Comparison of ENCODE assay signal across 13 cellular contexts in genomic region chr1:19457555-19457954, GRCh38. TPM values are rescaled to one million over a fixed set of nuclear protein-coding genes. Genes with fewer than 3 reads are reported as not detected.
DNase-seq lines count a peak whose midpoint lies in the region; ATAC-seq and TF ChIP-seq lines count a peak whose summit lies in the region.
"Had no signal": no experiment of that assay in that cellular context is flagged by ENCODE, and none has a peak within 500 bp of the region (broad histone marks: within the 10 kb centered on the region; RNA-seq: fewer than 3 reads in every experiment).

No MANE protein-coding gene starts in this region.

- CTCF ChIA-PET in activated CD4-positive, alpha-beta T cell treated with anti-CD3 and anti-CD28 coated beads for 36 hours (lab: Charles Lee), result no interaction called here

- no peak for TF ChIP-seq POLR2A in spleen (IDR thresholded peaks at IDR 0.05)

- peak overlapping the region; percentile 66 for H3K27ac ChIP-seq in right cardiac atrium (ENCODE audit: low read length)
- H3K27ac ChIP-seq in spleen, result peak overlapping the region in 6 of 8 donors; percentile 0 to 87 (median 52)
- H3K27ac ChIP-seq: upper lobe of right lung had no signal

- 58% methylated on average over 8 of the region's 8 CpGs for WGBS in right cardiac atrium
- WGBS in spleen, 5 donors, result 74 to 94% (median 78%) methylated on average over 8 of the region's 8 CpGs

- H3K9me3 ChIP-seq in right cardiac atrium (ENCODE audit: control insufficient read depth, low read length) (no peaks in the 10 kb centered on the region), spleen (no peaks in the 10 kb centered on the region)
- H3K9me3 ChIP-seq: upper lobe of right lung had no signal

- no peak overlapping the region for H3K4me3 Mint-ChIP-seq in activated CD4-positive, alpha-beta T cell treated with anti-CD3 and anti-CD28 coated beads for 36 hours
- no peak overlapping the region for H3K4me3 Mint-ChIP-seq in activated T-helper 1 cell treated with anti-CD3 and anti-CD28 coated beads, Interleukin-12 subunit alpha, Interleukin-12 subunit beta, Interleukin-2, Interleukin-4 antibody, amounts not matched to agents 30 ng/mL and 10 ng/mL and 1 ng/mL, durations not matched to agents 14 hours and 24 hours and 36 hours
- H3K4me3 Mint-ChIP-seq: activated B cell treated with CpG ODN at 0.5 μM for 24 hours had no signal

- no peaks in the 10 kb centered on the region for H3K27me3 ChIP-seq in right cardiac atrium (ENCODE audit: control insufficient read depth, insufficient read depth)
- no peaks in the 10 kb centered on the region for H3K27me3 ChIP-seq in spleen (replicated peaks in 1 of 7)
- H3K27me3 ChIP-seq: upper lobe of right lung had no signal

- intact Hi-C loops in activated CD4-positive, alpha-beta T cell treated with anti-CD3 and anti-CD28 coated beads for 36 hours (cut with DNase I, micrococcal nuclease), result loop anchor here in 1 of 2 experiments (10.0 kb wide), 1 partner anchor 503 kb away; the partner anchor contains the start of gene IFFO2
- intact Hi-C loops in activated T-helper 1 cell treated with anti-CD3 and anti-CD28 coated beads, Interleukin-12 subunit alpha, Interleukin-12 subunit beta, Interleukin-2, Interleukin-4 antibody, amounts not matched to agents 30 ng/mL and 10 ng/mL and 1 ng/mL, durations not matched to agents 14 hours and 24 hours and 36 hours (cut with micrococcal nuclease), result no loop called here
- intact Hi-C loops in right cardiac atrium (cut with DNase I), result no loop called here
- intact Hi-C loops in spleen (cut with DNase I; ENCODE audit: low total_unique reads), result no loop called here

- DNase-seq in activated CD4-positive, alpha-beta T cell treated with anti-CD3 and anti-CD28 coated beads for 36 hours, result no peak
- DNase-seq in activated CD4-positive, alpha-beta T cell treated with anti-CD3 and anti-CD28 coated beads, Interleukin-2, amount 50 U/mL, for 1 hour, result no peak
- no peak for DNase-seq in activated T-helper 1 cell treated with anti-CD3 and anti-CD28 coated beads, Interleukin-12 subunit alpha, Interleukin-12 subunit beta, Interleukin-2, Interleukin-4 antibody, amounts not matched to agents 30 ng/mL and 10 ng/mL and 1 ng/mL, durations not matched to agents 14 hours and 24 hours and 36 hours (ENCODE audit: low spot score)
- DNase-seq in right cardiac atrium (no peak), spleen (no peak), DMS 273 treated with DMSO at 0.1 percent for 48 hours (lab: John Stamatoyannopoulos, UW) (no peak)
- no peak for DNase-seq in stimulated activated CD4-positive, alpha-beta T cell treated with anti-CD3 and anti-CD28 coated beads, Interleukin-2, amount 100 ng/mL, for 24 hours
- DNase-seq: ACHN, activated B cell treated with CpG ODN at 0.5 μM for 24 hours, occipital lobe, RPMI8226, upper lobe of right lung had no signal

- no peaks in the 10 kb centered on the region for H3K9me3 Mint-ChIP-seq in activated CD4-positive, alpha-beta T cell treated with anti-CD3 and anti-CD28 coated beads for 36 hours (ENCODE audit: low read depth)
- H3K9me3 Mint-ChIP-seq in activated T-helper 1 cell treated with anti-CD3 and anti-CD28 coated beads, Interleukin-12 subunit alpha, Interleukin-12 subunit beta, Interleukin-2, Interleukin-4 antibody, amounts not matched to agents 30 ng/mL and 10 ng/mL and 1 ng/mL, durations not matched to agents 14 hours and 24 hours and 36 hours, result no peaks in the 10 kb centered on the region
- H3K9me3 Mint-ChIP-seq: activated B cell treated with CpG ODN at 0.5 μM for 24 hours had no signal

- peaks cover 0 to 9% (median 0%) of the 10 kb centered on the region in 6 donors for H3K36me3 ChIP-seq in spleen
- H3K36me3 ChIP-seq: upper lobe of right lung had no signal

- peaks cover 24% of the 10 kb centered on the region for H3K36me3 Mint-ChIP-seq in activated CD4-positive, alpha-beta T cell treated with anti-CD3 and anti-CD28 coated beads for 36 hours (ENCODE audit: low read depth)
- H3K36me3 Mint-ChIP-seq in activated T-helper 1 cell treated with anti-CD3 and anti-CD28 coated beads, Interleukin-12 subunit alpha, Interleukin-12 subunit beta, Interleukin-2, Interleukin-4 antibody, amounts not matched to agents 30 ng/mL and 10 ng/mL and 1 ng/mL, durations not matched to agents 14 hours and 24 hours and 36 hours (ENCODE audit: low read depth), result peaks cover 15% of the 10 kb centered on the region

- POLR2A ChIA-PET in activated CD4-positive, alpha-beta T cell treated with anti-CD3 and anti-CD28 coated beads for 36 hours (lab: Charles Lee), result no interaction called here

- no peak for TF ChIP-seq CTCF in spleen (IDR thresholded peaks at IDR 0.05 in 8 of 11, conservative IDR thresholded peaks at IDR 0.05 in 3 of 11)

- peaks cover 89% of the 10 kb centered on the region for H3K4me1 Mint-ChIP-seq in activated CD4-positive, alpha-beta T cell treated with anti-CD3 and anti-CD28 coated beads for 36 hours
- peaks cover 80% of the 10 kb centered on the region for H3K4me1 Mint-ChIP-seq in activated T-helper 1 cell treated with anti-CD3 and anti-CD28 coated beads, Interleukin-12 subunit alpha, Interleukin-12 subunit beta, Interleukin-2, Interleukin-4 antibody, amounts not matched to agents 30 ng/mL and 10 ng/mL and 1 ng/mL, durations not matched to agents 14 hours and 24 hours and 36 hours (ENCODE audit: low read depth)

- H3K4me3 ChIP-seq in right cardiac atrium (ENCODE audit: low read length) (no peak overlapping the region), spleen (no peak overlapping the region)
- H3K4me3 ChIP-seq: upper lobe of right lung had no signal

- H3K4me1 ChIP-seq in right cardiac atrium (ENCODE audit: control insufficient read depth, insufficient read depth, low read length) (peaks cover 35% of the 10 kb centered on the region), spleen (peaks cover 67 to 100% (median 97%) of the 10 kb centered on the region in 6 donors)

- H3K27me3 Mint-ChIP-seq in activated CD4-positive, alpha-beta T cell treated with anti-CD3 and anti-CD28 coated beads for 36 hours, result no peaks in the 10 kb centered on the region
- no peaks in the 10 kb centered on the region for H3K27me3 Mint-ChIP-seq in activated T-helper 1 cell treated with anti-CD3 and anti-CD28 coated beads, Interleukin-12 subunit alpha, Interleukin-12 subunit beta, Interleukin-2, Interleukin-4 antibody, amounts not matched to agents 30 ng/mL and 10 ng/mL and 1 ng/mL, durations not matched to agents 14 hours and 24 hours and 36 hours (ENCODE audit: insufficient read depth)
- H3K27me3 Mint-ChIP-seq: activated B cell treated with CpG ODN at 0.5 μM for 24 hours had no signal

- peak overlapping the region; percentile 73 for H3K27ac Mint-ChIP-seq in activated CD4-positive, alpha-beta T cell treated with anti-CD3 and anti-CD28 coated beads for 36 hours
- H3K27ac Mint-ChIP-seq in activated T-helper 1 cell treated with anti-CD3 and anti-CD28 coated beads, Interleukin-12 subunit alpha, Interleukin-12 subunit beta, Interleukin-2, Interleukin-4 antibody, amounts not matched to agents 30 ng/mL and 10 ng/mL and 1 ng/mL, durations not matched to agents 14 hours and 24 hours and 36 hours, result peak overlapping the region; percentile 61
- H3K27ac Mint-ChIP-seq: activated B cell treated with CpG ODN at 0.5 μM for 24 hours had no signal

- no peak for ATAC-seq in activated CD4-positive, alpha-beta T cell treated with anti-CD3 and anti-CD28 coated beads for 36 hours
- ATAC-seq in right cardiac atrium (no peak), GM19455 (IDR thresholded peaks at IDR 0.05; ENCODE audit: unreplicated experiment) (no peak)
- ATAC-seq: upper lobe of right lung had no signal

RNA-seq across cellular contexts. Expression of gene CAPZB, which starts 27.8 kb away (rescaled TPM):
- total RNA-seq in activated CD4-positive, alpha-beta T cell treated with anti-CD3 and anti-CD28 coated beads for 36 hours, result 100 to 1,000 TPM; 320 to 346 TPM
- total RNA-seq in activated T-helper 1 cell treated with anti-CD3 and anti-CD28 coated beads, Interleukin-12 subunit alpha, Interleukin-12 subunit beta, Interleukin-2, Interleukin-4 antibody, amounts not matched to agents 30 ng/mL and 10 ng/mL and 1 ng/mL, durations not matched to agents 14 hours and 24 hours and 36 hours, result 317 and 323 TPM in 2 replicates
- 100 to 1,000 TPM; 226 to 255 (median 232) TPM for total RNA-seq in right cardiac atrium
- 228 TPM for polyA plus RNA-seq in right cardiac atrium
- 100 to 1,000 TPM; 139 to 386 (median 302) TPM for total RNA-seq in spleen
- 100 to 1,000 TPM; 221 to 281 (median 274) TPM for polyA plus RNA-seq in spleen
